ENCODE assay signal across 10 cellular contexts in the genomic region with DNA sequence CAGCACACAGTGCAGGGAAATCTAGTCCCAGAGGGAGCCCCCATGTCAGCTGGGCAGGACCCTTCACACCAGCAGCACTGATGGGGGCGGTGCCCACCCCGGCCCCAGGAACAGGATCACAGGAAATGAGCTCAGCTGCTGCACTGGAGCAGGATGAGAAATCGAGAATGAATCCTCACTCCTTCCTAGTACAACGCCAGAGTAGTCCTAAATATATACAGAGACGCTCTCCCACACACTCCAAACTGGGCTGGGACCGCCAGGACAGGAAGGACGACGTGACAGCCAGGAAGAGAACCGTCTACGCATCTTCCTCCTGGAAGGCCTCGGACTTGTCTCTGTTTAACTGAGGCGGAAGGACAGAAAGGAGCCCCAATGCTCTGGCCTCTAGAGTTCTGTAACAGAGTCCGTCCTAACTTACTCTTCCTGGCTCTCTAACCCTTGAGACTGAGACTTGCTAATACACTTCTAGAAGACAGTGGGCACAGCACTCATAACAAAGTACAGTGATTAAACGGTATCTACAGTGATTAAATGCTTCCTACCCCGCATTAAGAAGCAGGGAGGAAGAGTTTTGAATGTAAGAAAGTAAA. TPM values are rescaled to one million over a fixed set of nuclear protein-coding genes. Genes with fewer than 3 reads are reported as not detected.
DNase-seq lines count a peak whose midpoint lies in the region; TF ChIP-seq lines count a peak whose summit lies in the region.
"Had no signal": no experiment of that assay in that cellular context is flagged by ENCODE, and none has a peak within 500 bp of the region (broad histone marks: within the 10 kb centered on the region; RNA-seq: fewer than 3 reads in every experiment).

No MANE protein-coding gene starts in this region.

- no peaks in the 10 kb centered on the region for H3K9me3 Mint-ChIP-seq in neural crest cell

- no peaks in the 10 kb centered on the region for H3K27me3 ChIP-seq in esophagus squamous epithelium

- H3K27ac Mint-ChIP-seq in neural crest cell (ENCODE audit: unreplicated experiment): peak overlapping the region; percentile 88
- H3K27ac Mint-ChIP-seq: CD4-positive, alpha-beta memory T cell had no signal

- peaks cover 12% of the 10 kb centered on the region for H3K36me3 Mint-ChIP-seq in neural crest cell (ENCODE audit: low read depth)

- peak overlapping the region; percentile 5 to 75 (median 55) for H3K27ac ChIP-seq in esophagus squamous epithelium

- TF ChIP-seq CTCF in esophagus squamous epithelium (IDR thresholded peaks at IDR 0.05) (no peak), neural crest cell (conservative IDR thresholded peaks at IDR 0.05) (no peak)

- no peaks in the 10 kb centered on the region for H3K9me3 ChIP-seq in esophagus squamous epithelium

- peak overlapping the region in 1 of 4 donors; percentile 21 for H3K4me3 ChIP-seq in esophagus squamous epithelium

- WGBS in esophagus squamous epithelium, 2 donors: 54 to 67% methylated on average over 8 to 15 of the region's 15 CpGs

- peaks cover 0 to 8% (median 0%) of the 10 kb centered on the region in 3 donors for H3K36me3 ChIP-seq in esophagus squamous epithelium

- no peak for TF ChIP-seq POLR2A in esophagus squamous epithelium (IDR thresholded peaks at IDR 0.05)

- H3K27me3 Mint-ChIP-seq in neural crest cell (ENCODE audit: low read depth): no peaks in the 10 kb centered on the region

- H3K4me1 Mint-ChIP-seq in neural crest cell: peaks cover 54% of the 10 kb centered on the region

- H3K4me3 Mint-ChIP-seq in neural crest cell: peak overlapping the region; percentile 17
- H3K4me3 Mint-ChIP-seq: CD4-positive, alpha-beta memory T cell had no signal

- peaks cover 17 to 100% (median 34%) of the 10 kb centered on the region in 3 donors for H3K4me1 ChIP-seq in esophagus squamous epithelium

- intact Hi-C loops in esophagus squamous epithelium (cut with DNase I): no loop called here

- DNase-seq in AG08396 (ENCODE audit: low spot score) (peak; percentile 78), RKO (ENCODE audit: low spot score) (peak; percentile 58), esophagus squamous epithelium (lab: John Stamatoyannopoulos, UW) (no peak), neural crest cell (ENCODE audit: low read depth, low spot score) (no peak), NCI-H1048 (lab: John Stamatoyannopoulos, UW) (no peak), hippocampal formation (lab: John Stamatoyannopoulos, UW) (no peak), NCI-H446 treated with DMSO at 0.1 percent for 48 hours (lab: John Stamatoyannopoulos, UW) (no peak), DMS79 treated with DMSO at 0.1 percent for 48 hours (lab: John Stamatoyannopoulos, UW) (no peak)
- DNase-seq: CD4-positive, alpha-beta memory T cell; effector CD8-positive, alpha-beta T cell had no signal

RNA-seq across cellular contexts. Expression of gene CDC42BPB, which starts 33.4 kb away (rescaled TPM):
- 10 to 100 TPM; 43.7 to 98.2 (median 81.2) TPM for total RNA-seq in esophagus squamous epithelium
- total RNA-seq in neural crest cell: 94.4 and 94.8 TPM in 2 replicates

Comparison
In these comparisons a context has a peak if more than half of its experiments do, and no peak if none do; other contexts are left out.
1. DNase-seq: peak in AG08396 (single experiment) and RKO (single experiment); none in esophagus squamous epithelium (single experiment), neural crest cell (single experiment), NCI-H1048 (single experiment), hippocampal formation (0 of 2), NCI-H446 treated with DMSO at 0.1 percent for 48 hours (single experiment) and DMS79 treated with DMSO at 0.1 percent for 48 hours (single experiment).